22 cellular contexts compared by ENCODE assay signal in genomic region chr7:40463449-40463848, GRCh38.
A peak's percentile ranks its signal among the peaks of the same experiment; 100 is the strongest.
DNase-seq lines count a peak whose midpoint lies in the region; ATAC-seq, FAIRE-seq and TF ChIP-seq lines count a peak whose summit lies in the region.
"Had no signal": no experiment of that assay in that cellular context is flagged by ENCODE, and none has a peak within 500 bp of the region (broad histone marks: within the 10 kb centered on the region; RNA-seq: fewer than 3 reads in every experiment).

No MANE protein-coding gene starts in this region.

- CTCF ChIA-PET in HepG2 (lab: Yijun Ruan, JAX; ENCODE audit: low intra/inter-chr PET ratio, low total read pairs): no interaction called here

- peak overlapping the region; percentile 40 for H3K27ac Mint-ChIP-seq in mesothelial cell of epicardium
- H3K27ac Mint-ChIP-seq: CD8-positive, alpha-beta memory T cell; H9; IgD-negative memory B cell had no signal

- H3K9ac ChIP-seq in HepG2 (ENCODE audit: insufficient read depth, low read depth, low read length): no peak overlapping the region
- H3K9ac ChIP-seq: BLaER1 had no signal

- 100% methylated on average over 4 of the region's 4 CpGs for WGBS in HepG2 (ENCODE audit: low lambda C conversion rate)

- TF ChIP-seq POLR2A in HepG2 (IDR thresholded peaks at IDR 0.05; ENCODE audit: insufficient read depth in 1 of 2, low read depth in 2 of 2, low read length in 2 of 2): no peak

- no peak for TF ChIP-seq CTCF in mesothelial cell of epicardium (IDR thresholded peaks at IDR 0.05; ENCODE audit: unreplicated experiment)
- TF ChIP-seq CTCF in HepG2 (CRISPR knock-in tag; IDR thresholded peaks at IDR 0.05): no peak

- H3K9me3 ChIP-seq in HepG2 (ENCODE audit: low read length): no peaks in the 10 kb centered on the region
- H3K9me3 ChIP-seq: BLaER1 had no signal

- TF ChIP-seq EP300 in HepG2 (IDR thresholded peaks at IDR 0.05; ENCODE audit: low read depth in 2 of 2, low read length in 2 of 2) (no peak), HepG2 (CRISPR knock-in tag; IDR thresholded peaks at IDR 0.05; ENCODE audit: borderline replicate concordance) (no peak)

- peaks cover 37% of the 10 kb centered on the region for H3K4me1 Mint-ChIP-seq in mesothelial cell of epicardium
- H3K4me1 Mint-ChIP-seq: CD8-positive, alpha-beta memory T cell; IgD-negative memory B cell had no signal

- no peak overlapping the region for H3K4me2 ChIP-seq in HepG2 (ENCODE audit: low read depth, low read length)
- H3K4me2 ChIP-seq: BLaER1 had no signal

- no peak overlapping the region for H3K27ac ChIP-seq in HepG2 (ENCODE audit: extremely low read length, insufficient read depth, low read length)
- H3K27ac ChIP-seq: BLaER1, RWPE1 had no signal

- no peak overlapping the region for H3K4me3 ChIP-seq in HepG2 (replicated peaks in 1 of 3; ENCODE audit: insufficient read depth in 1 of 3, low read depth in 2 of 3, low read length in 3 of 3)
- H3K4me3 ChIP-seq: BLaER1 had no signal

- no peaks in the 10 kb centered on the region for H3K27me3 ChIP-seq in HepG2 (ENCODE audit: control insufficient read depth in 1 of 2, insufficient read depth in 2 of 2, low read length in 2 of 2)
- H3K27me3 ChIP-seq: BLaER1 had no signal

- H3K4me3 Mint-ChIP-seq in mesothelial cell of epicardium: no peak overlapping the region
- H3K4me3 Mint-ChIP-seq: CD8-positive, alpha-beta memory T cell; H9; IgD-negative memory B cell had no signal

- H2AFZ ChIP-seq in HepG2 (ENCODE audit: low read length): no peak overlapping the region

- no peaks in the 10 kb centered on the region for H3K79me2 ChIP-seq in HepG2 (ENCODE audit: insufficient read depth, low read length)

- FAIRE-seq in HepG2 (lab: Jason Lieb, UNC): no peak
- FAIRE-seq: D721Med had no signal

- H3K4me1 ChIP-seq in HepG2 (ENCODE audit: insufficient read depth, low read length): peaks cover 3% of the 10 kb centered on the region; the same call in 1 of the 2 replicates
- H3K4me1 ChIP-seq: BLaER1 had no signal

- DNase-seq in Right ventricle myocardium inferior (ENCODE audit: missing footprints): peak; percentile 51
- DNase-seq in left ventricle myocardium superior: no peak
- DNase-seq in mesothelial cell of epicardium (ENCODE audit: low spot score in 2 of 2, unreplicated experiment in 2 of 2): no peak
- no peak for DNase-seq in sciatic nerve (ENCODE audit: low spot score)
- DNase-seq in HepG2 (ENCODE audit: low spot score): no peak
- no peak for DNase-seq in NK-92 treated with Interleukin-12 subunit alpha and Interleukin-12 subunit beta, amount 100 ng/mL, for 24 hours (lab: John Stamatoyannopoulos, UW)
- no peak for DNase-seq in NCI-H2107 treated with DMSO at 0.1 percent for 48 hours (lab: John Stamatoyannopoulos, UW; ENCODE audit: unreplicated experiment)
- DNase-seq: 8988T; CD8-positive, alpha-beta memory T cell; DMS79 treated with DMSO at 0.1 percent for 48 hours; H9; Kasumi-1; NCI-H2029; NCI-H2171 treated with DMSO at 0.1 percent for 48 hours; NCI-H446 treated with DMSO at 0.1 percent for 48 hours; NCI-H748 treated with DMSO at 0.1 percent for 48 hours; PC-3 had no signal

- no peak for TF ChIP-seq RAD21 in HepG2 (CRISPR knock-in tag; IDR thresholded peaks at IDR 0.05)

- H3K36me3 ChIP-seq in HepG2 (replicated peaks in 1 of 2; ENCODE audit: control insufficient read depth in 1 of 2, insufficient read depth in 2 of 2, low read length in 2 of 2): no peaks in the 10 kb centered on the region
- H3K36me3 ChIP-seq: BLaER1 had no signal

- ATAC-seq in Right ventricle myocardium inferior (no peak), left ventricle myocardium superior (no peak), sciatic nerve (peak; percentile 48), HepG2 (no peak), HG03571 (IDR thresholded peaks at IDR 0.05; ENCODE audit: unreplicated experiment) (no peak)
- ATAC-seq: PC-3 had no signal

- H3K27me3 Mint-ChIP-seq in mesothelial cell of epicardium (ENCODE audit: low read depth): no peaks in the 10 kb centered on the region
- H3K27me3 Mint-ChIP-seq: CD8-positive, alpha-beta memory T cell; IgD-negative memory B cell had no signal

- in situ Hi-C loops in HepG2 (cut with HindIII; ENCODE audit: extremely low pct_ligation_motif_present, low pct_unique_long_range_greater_than_20kb): no loop called here

- no TSS peak for BruUV-seq in HepG2 (replicated peaks; lab: Mats Ljungman, UMichigan)

- H4K20me1 ChIP-seq in HepG2 (ENCODE audit: insufficient read depth, low read length): no peaks in the 10 kb centered on the region
- H4K20me1 ChIP-seq: BLaER1 had no signal

- POLR2A ChIA-PET in HepG2 (lab: Yijun Ruan, JAX): no interaction called here

- intact Hi-C loops in Right ventricle myocardium inferior (cut with DNase I) (no loop called here), left ventricle myocardium superior (cut with micrococcal nuclease) (no loop called here), sciatic nerve (cut with DNase I) (no loop called here), HepG2 (cut with micrococcal nuclease; ENCODE audit: unreplicated experiment) (no loop called here)

- H3K36me3 Mint-ChIP-seq in mesothelial cell of epicardium: no peaks in the 10 kb centered on the region
- H3K36me3 Mint-ChIP-seq: IgD-negative memory B cell had no signal

- H3K9me3 Mint-ChIP-seq in mesothelial cell of epicardium: no peaks in the 10 kb centered on the region
- H3K9me3 Mint-ChIP-seq: H9, IgD-negative memory B cell had no signal

TF ChIP-seq in HepG2, 621 proteins besides CTCF, POLR2A, EP300 and RAD21 (continues in another document):
- TF ChIP-seq ZNF740 (CRISPR knock-in tag; IDR thresholded peaks at IDR 0.05): no peak
- TF ChIP-seq SRF (IDR thresholded peaks at IDR 0.05; ENCODE audit: low read depth, low read length): no peak
- TF ChIP-seq ZC3H13 (CRISPR knock-in tag; IDR thresholded peaks at IDR 0.05): no peak
- no peak for TF ChIP-seq PRMT3 (CRISPR knock-in tag; IDR thresholded peaks at IDR 0.05; ENCODE audit: borderline replicate concordance, low read depth)
- TF ChIP-seq ZFP37 (CRISPR knock-in tag; IDR thresholded peaks at IDR 0.05; ENCODE audit: borderline replicate concordance): no peak
- TF ChIP-seq SCMH1 (CRISPR knock-in tag; IDR thresholded peaks at IDR 0.05; ENCODE audit: borderline replicate concordance): no peak
- no peak for TF ChIP-seq ZBTB8A (CRISPR knock-in tag; IDR thresholded peaks at IDR 0.05; ENCODE audit: borderline replicate concordance, low read depth)
- no peak for TF ChIP-seq NCOR1 (IDR thresholded peaks at IDR 0.05; ENCODE audit: borderline replicate concordance, low read length)
- TF ChIP-seq YEATS4 (CRISPR knock-in tag; IDR thresholded peaks at IDR 0.05; ENCODE audit: borderline replicate concordance): no peak
- TF ChIP-seq ZGPAT (CRISPR knock-in tag; IDR thresholded peaks at IDR 0.05): no peak
- TF ChIP-seq ZBTB44 (CRISPR knock-in tag; IDR thresholded peaks at IDR 0.05): no peak
